ENCODE assay signal across 14 cellular contexts in the genomic region with DNA sequence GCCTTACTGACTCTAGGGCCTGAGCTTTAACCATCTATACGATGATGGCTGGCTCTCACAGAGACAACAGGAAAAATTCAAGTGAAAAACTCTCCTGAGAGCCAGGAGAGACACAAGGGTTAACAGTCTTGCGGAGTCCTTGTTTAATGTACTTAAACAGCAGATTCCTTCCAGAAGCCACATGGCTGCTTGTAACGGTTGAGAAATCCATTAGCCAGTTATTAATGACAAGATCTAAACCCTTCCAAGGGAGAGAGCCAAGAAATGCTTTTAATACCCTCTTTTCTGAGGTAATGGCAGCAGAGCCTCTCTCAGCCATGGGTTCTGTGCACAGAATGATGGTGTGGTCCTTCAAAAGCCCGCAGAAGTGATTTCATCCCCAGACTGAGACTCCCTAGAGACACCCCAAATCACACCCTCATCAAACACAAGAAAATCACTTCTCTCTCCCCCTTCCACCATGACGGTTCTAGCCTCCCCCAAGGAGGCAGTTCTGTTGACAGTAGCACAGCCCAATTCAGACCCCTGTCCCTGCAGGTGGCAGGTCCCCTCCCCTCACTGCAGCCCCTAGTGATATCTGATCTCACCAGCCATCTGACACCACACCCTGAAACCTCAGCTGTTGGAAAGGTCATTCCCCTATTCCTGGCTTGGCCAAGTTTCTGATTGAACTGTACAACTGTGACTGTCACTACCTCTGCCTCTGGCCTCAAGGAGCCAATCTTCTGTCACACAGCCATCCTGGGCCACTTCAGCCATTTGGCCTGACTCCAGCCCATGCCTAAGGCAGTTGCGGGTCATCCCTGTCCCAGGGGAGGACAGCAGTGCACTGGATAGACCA. TPM values are rescaled to one million over a fixed set of nuclear protein-coding genes. Genes with fewer than 3 reads are reported as not detected.
DNase-seq lines count a peak whose midpoint lies in the region; ATAC-seq and TF ChIP-seq lines count a peak whose summit lies in the region.
"Had no signal": no experiment of that assay in that cellular context is flagged by ENCODE, and none has a peak within 500 bp of the region (broad histone marks: within the 10 kb centered on the region; RNA-seq: fewer than 3 reads in every experiment).

No MANE protein-coding gene starts in this region.

- no peak overlapping the region for H3K4me3 ChIP-seq in cardiac muscle cell
- no peak overlapping the region for H3K4me3 ChIP-seq in right atrium auricular region
- no peak overlapping the region for H3K4me3 ChIP-seq in mesenchymal stem cell (ENCODE audit: insufficient read depth in 1 of 2, low read depth in 1 of 2, low read length in 2 of 2)
- H3K4me3 ChIP-seq: ovary had no signal

- no peak overlapping the region for H2AFZ ChIP-seq in mesenchymal stem cell (ENCODE audit: low read depth, low read length)

- H3K27me3 Mint-ChIP-seq in type B pancreatic cell, result no peaks in the 10 kb centered on the region
- H3K27me3 Mint-ChIP-seq in T-cell, result no peaks in the 10 kb centered on the region

- peak overlapping the region; percentile 18 for H4K91ac ChIP-seq in mesenchymal stem cell (ENCODE audit: low read length)

- H3K27ac Mint-ChIP-seq in type B pancreatic cell, result peak overlapping the region; percentile 70
- no peak overlapping the region for H3K27ac Mint-ChIP-seq in T-cell

- H2BK12ac ChIP-seq in mesenchymal stem cell (ENCODE audit: low read length in 2 of 2), result peak overlapping the region in 1 of 2 experiments; percentile 63

- no peaks in the 10 kb centered on the region for H3K36me3 ChIP-seq in cardiac muscle cell
- no peaks in the 10 kb centered on the region for H3K36me3 ChIP-seq in right atrium auricular region
- peaks cover 16 to 23% of the 10 kb centered on the region in 2 experiments for H3K36me3 ChIP-seq in mesenchymal stem cell (ENCODE audit: control insufficient read depth in 1 of 2, insufficient read depth in 2 of 2, low read depth in 1 of 2, low read length in 2 of 2)
- H3K36me3 ChIP-seq: ovary had no signal

- no peak overlapping the region for H3K4ac ChIP-seq in mesenchymal stem cell (ENCODE audit: low read depth in 1 of 2, low read length in 2 of 2)

- TF ChIP-seq CTCF in cardiac muscle cell (IDR thresholded peaks at IDR 0.05; ENCODE audit: low read depth, low read length) (no peak), right atrium auricular region (IDR thresholded peaks at IDR 0.05) (no peak), RWPE1 (conservative IDR thresholded peaks at IDR 0.05; ENCODE audit: low read depth) (no peak), type B pancreatic cell (conservative IDR thresholded peaks at IDR 0.05) (no peak)

- no peak overlapping the region for H3K4me2 ChIP-seq in mesenchymal stem cell (ENCODE audit: low read length, poor library complexity, severe bottlenecking)

- no peak overlapping the region for H2BK120ac ChIP-seq in mesenchymal stem cell (ENCODE audit: low read depth, low read length)

- H2BK5ac ChIP-seq in mesenchymal stem cell (ENCODE audit: low read depth, low read length, poor library complexity, severe bottlenecking), result no peak overlapping the region

- no peak overlapping the region for H3K14ac ChIP-seq in mesenchymal stem cell (ENCODE audit: low read length in 2 of 2)

- H3K18ac ChIP-seq in mesenchymal stem cell (ENCODE audit: low read depth in 1 of 2, low read length in 2 of 2), result no peak overlapping the region

- H4K8ac ChIP-seq in mesenchymal stem cell (ENCODE audit: low read length), result no peak overlapping the region

- H3K27ac ChIP-seq in cardiac muscle cell, result peak overlapping the region; percentile 81
- peak overlapping the region in 1 of 2 donors; percentile 38 for H3K27ac ChIP-seq in right atrium auricular region
- H3K27ac ChIP-seq in RWPE1, result peak overlapping the region; percentile 34
- no peak overlapping the region for H3K27ac ChIP-seq in mesenchymal stem cell (ENCODE audit: low read length, poor library complexity, severe bottlenecking)
- H3K27ac ChIP-seq: ovary had no signal

- CTCF ChIA-PET in RWPE1 (lab: Yijun Ruan, JAX) (interaction anchor here (0.6 to 0.8 kb wide), 2 partner anchors 28 to 210 kb away, joined by 3 read pairs; no protein-coding TSS in a partner anchor), T-cell (lab: Charles Lee) (no interaction called here)

- H3K9me3 Mint-ChIP-seq in type B pancreatic cell (no peaks in the 10 kb centered on the region), T-cell (no peaks in the 10 kb centered on the region)

- H2AK5ac ChIP-seq in mesenchymal stem cell (ENCODE audit: low read length, severe bottlenecking), result no peak overlapping the region

- H3K4me3 Mint-ChIP-seq in type B pancreatic cell, result peak overlapping the region; percentile 32
- no peak overlapping the region for H3K4me3 Mint-ChIP-seq in T-cell

- no peak overlapping the region for H2BK15ac ChIP-seq in mesenchymal stem cell (ENCODE audit: low read depth, poor library complexity, severe bottlenecking)

- H3K27me3 ChIP-seq in cardiac muscle cell, result no peaks in the 10 kb centered on the region
- H3K27me3 ChIP-seq in right atrium auricular region, result no peaks in the 10 kb centered on the region
- no peaks in the 10 kb centered on the region for H3K27me3 ChIP-seq in mesenchymal stem cell (ENCODE audit: control insufficient read depth in 1 of 2, insufficient read depth in 1 of 2, low read length in 2 of 2)
- H3K27me3 ChIP-seq: ovary had no signal

- POLR2A ChIA-PET in RWPE1 (lab: Yijun Ruan, JAX; ENCODE audit: low non-redundant PET), result no interaction called here
- POLR2A ChIA-PET in T-cell (lab: Charles Lee), result interaction anchor here (0.6 kb wide), 3 partner anchors 22 to 501 kb away, joined by 8 to 18 read pairs (median 13); no protein-coding TSS in a partner anchor

- no peaks in the 10 kb centered on the region for H3K9me3 ChIP-seq in cardiac muscle cell (ENCODE audit: low read depth)
- no peaks in the 10 kb centered on the region for H3K9me3 ChIP-seq in right atrium auricular region
- H3K9me3 ChIP-seq in mesenchymal stem cell (ENCODE audit: control insufficient read depth, low read length), result no peaks in the 10 kb centered on the region
- H3K9me3 ChIP-seq: ovary had no signal

- peaks cover 3% of the 10 kb centered on the region for H3K79me1 ChIP-seq in mesenchymal stem cell (replicated peaks; ENCODE audit: low read length, poor library complexity, severe bottlenecking)

- H3K23ac ChIP-seq in mesenchymal stem cell (ENCODE audit: low read length in 2 of 2), result no peak overlapping the region

- DNase-seq in cardiac muscle cell (ENCODE audit: low read depth in 1 of 2, low spot score in 1 of 2) (peak in 1 of 2 donors; percentile 37), right atrium auricular region (ENCODE audit: low spot score) (no peak), RWPE1 (ENCODE audit: low spot score) (no peak), mesenchymal stem cell (peak; percentile 52), type B pancreatic cell (ENCODE audit: extremely low spot score, unreplicated experiment) (no peak), T-cell (no peak)
- DNase-seq in activated effector memory CD4-positive, alpha-beta T cell treated with Interleukin-2 at 50 U/mL for 16 hours, result no peak
- DNase-seq: activated CD4-positive, alpha-beta T cell treated with anti-CD3 and anti-CD28 coated beads, Interleukin-2, amount 50 U/mL, for 48 hours; activated T-cell treated with anti-CD3 and anti-CD28 coated beads, Interleukin-2, amount 50 U/mL, for 48 hours; MV-4-11; NCI-H2081 treated with DMSO at 0.1 percent for 48 hours; ovary had no signal

- WGBS in mesenchymal stem cell, result 80% methylated on average over 6 of the region's 6 CpGs

- H3K9ac ChIP-seq in mesenchymal stem cell (ENCODE audit: low read length), result no peak overlapping the region

- H3K4me1 Mint-ChIP-seq in type B pancreatic cell (ENCODE audit: unreplicated experiment) (peaks cover 8% of the 10 kb centered on the region), T-cell (peaks cover 8 to 9% (median 9%) of the 10 kb centered on the region in 3 donors)

- H3K4me1 ChIP-seq in cardiac muscle cell (ENCODE audit: low read depth) (peaks cover 28% of the 10 kb centered on the region), right atrium auricular region (peaks cover 0 to 22% of the 10 kb centered on the region in 2 donors), mesenchymal stem cell (ENCODE audit: control insufficient read depth, insufficient read depth, low read depth, low read length) (peaks cover 8% of the 10 kb centered on the region)

- peaks cover 4% of the 10 kb centered on the region for H3K36me3 Mint-ChIP-seq in type B pancreatic cell
- H3K36me3 Mint-ChIP-seq in T-cell, result no peaks in the 10 kb centered on the region

- ATAC-seq in T-cell (replicated peaks in 1 of 4) (no peak), HG03095 (IDR thresholded peaks at IDR 0.05; ENCODE audit: unreplicated experiment) (no peak)

RNA-seq across cellular contexts. Expression of gene ALDOA, which starts 5.0 kb away (rescaled TPM):
- total RNA-seq in cardiac muscle cell (3,852 and 5,767 TPM in 2 replicates), right atrium auricular region (1,000 to 10,000 TPM; 2,869 to 3,626 TPM), type B pancreatic cell (ENCODE audit: low replicate concordance) (620 and 1,017 TPM in 2 replicates), T-cell (100 to 1,000 TPM; 367 to 715 (median 567) TPM)
- polyA plus RNA-seq in cardiac muscle cell, result 5,441 and 6,816 TPM in 2 replicates
- 915 TPM for polyA plus RNA-seq in mesenchymal stem cell (2013, experiment 1 of 2)
- polyA plus RNA-seq in mesenchymal stem cell (2013, experiment 2 of 2), result 888 TPM

RNA-seq across cellular contexts. Expression of gene PPP4C, which starts 15.2 kb away (rescaled TPM):
- 94.3 and 134 TPM in 2 replicates for total RNA-seq in cardiac muscle cell
- 217 and 225 TPM in 2 replicates for polyA plus RNA-seq in cardiac muscle cell
- 10 to 100 TPM; 23.2 to 32.7 TPM for total RNA-seq in right atrium auricular region
- 94.1 TPM for polyA plus RNA-seq in mesenchymal stem cell (2013, experiment 1 of 2)
- polyA plus RNA-seq in mesenchymal stem cell (2013, experiment 2 of 2), result 95.2 TPM
- total RNA-seq in type B pancreatic cell (ENCODE audit: low replicate concordance), result 128 and 155 TPM in 2 replicates
- total RNA-seq in T-cell, result 100 to 1,000 TPM in 2 of 5 donors, 10 to 100 TPM in 3; 71.2 to 110 (median 97.9) TPM

RNA-seq across cellular contexts. Expression of gene TLCD3B, which starts 29.5 kb away (rescaled TPM):
- total RNA-seq in cardiac muscle cell (0.21 and 0.36 TPM in 2 replicates), right atrium auricular region (not detected), type B pancreatic cell (ENCODE audit: low replicate concordance) (0.31 and 2.1 TPM in 2 replicates), T-cell (under 1 TPM in 3 of 5 donors, not detected in 2; 0.25 to 0.32 (median 0.25) TPM)
- not detected in 2 replicates for polyA plus RNA-seq in cardiac muscle cell
- 0.08 TPM for polyA plus RNA-seq in mesenchymal stem cell (2013, experiment 1 of 2)
- 0.05 TPM for polyA plus RNA-seq in mesenchymal stem cell (2013, experiment 2 of 2)
- polyA plus RNA-seq: AG04450, ovary had no signal

RNA-seq across cellular contexts. Expression of gene TBX6, which starts 31.1 kb away (rescaled TPM):
- total RNA-seq in cardiac muscle cell, result 1.6 and 5.0 TPM in 2 replicates
- polyA plus RNA-seq in cardiac muscle cell, result 2.2 and 8.9 TPM in 2 replicates
- under 1 TPM in 1 of 2 donors, not detected in 1; 0.43 TPM for total RNA-seq in right atrium auricular region
- polyA plus RNA-seq in mesenchymal stem cell (2013, experiment 1 of 2), result 0.28 TPM
- 0.29 TPM for polyA plus RNA-seq in mesenchymal stem cell (2013, experiment 2 of 2)
- 1.6 TPM in 2 replicates for total RNA-seq in type B pancreatic cell (ENCODE audit: low replicate concordance)
- total RNA-seq in T-cell, result 1 to 10 TPM; 1.4 to 2.0 (median 1.5) TPM
- polyA plus RNA-seq: AG04450 had no signal

RNA-seq across cellular contexts. Expression of gene YPEL3, which starts 35.4 kb away (rescaled TPM):
- total RNA-seq in cardiac muscle cell, result 67.1 and 107 TPM in 2 replicates
- 115 and 143 TPM in 2 replicates for polyA plus RNA-seq in cardiac muscle cell
- total RNA-seq in right atrium auricular region, result 100 to 1,000 TPM; 129 to 140 TPM
- polyA plus RNA-seq in mesenchymal stem cell (2013, experiment 1 of 2), result 36.0 TPM
- 34.5 TPM for polyA plus RNA-seq in mesenchymal stem cell (2013, experiment 2 of 2)
- 37.9 and 61.9 TPM in 2 replicates for total RNA-seq in type B pancreatic cell (ENCODE audit: low replicate concordance)
- total RNA-seq in T-cell, result 100 to 1,000 TPM; 105 to 277 (median 226) TPM
